ENCODE assay signal across 26 cellular contexts in the genomic region with DNA sequence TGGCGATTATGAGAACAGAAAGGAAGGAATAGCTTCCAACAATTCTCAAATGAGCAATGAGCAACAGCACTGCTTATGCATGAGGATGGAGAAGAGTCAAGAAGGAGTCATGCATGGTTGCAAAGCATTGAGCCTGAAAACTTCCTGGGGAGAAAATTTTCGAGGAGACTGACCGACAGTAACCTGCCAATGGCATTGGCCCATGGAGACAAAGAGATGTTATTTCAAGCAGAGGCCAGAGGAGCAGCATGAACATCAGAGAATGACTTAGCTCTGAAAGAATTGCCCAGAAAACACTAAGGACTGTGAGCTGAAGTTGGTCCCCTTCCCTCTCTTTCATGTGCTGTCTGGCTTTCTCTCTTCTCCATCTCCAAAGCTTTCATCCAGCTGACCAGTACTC.
DNase-seq lines count a peak whose midpoint lies in the region; ATAC-seq and TF ChIP-seq lines count a peak whose summit lies in the region.
"Had no signal": no experiment of that assay in that cellular context is flagged by ENCODE, and none has a peak within 500 bp of the region (broad histone marks: within the 10 kb centered on the region; RNA-seq: fewer than 3 reads in every experiment).

No MANE protein-coding gene starts in this region.

- H3K27me3 Mint-ChIP-seq in type B pancreatic cell = no peaks in the 10 kb centered on the region
- no peaks in the 10 kb centered on the region for H3K27me3 Mint-ChIP-seq in endothelial cell (ENCODE audit: unreplicated experiment)
- H3K27me3 Mint-ChIP-seq: activated CD4-positive, alpha-beta T cell treated with anti-CD3 and anti-CD28 coated beads, Interleukin-2, amount 10 ng/mL, durations not matched to agents 24 days and 14 days; activated CD8-positive, alpha-beta memory T cell treated with anti-CD3 and anti-CD28 coated beads, Interleukin-2, amount 10 ng/mL, durations not matched to agents 7 days and 5 days; activated naive CD4-positive, alpha-beta T cell treated with anti-CD3 and anti-CD28 coated beads, Interleukin-2, amount 50 U/mL, for 24 hours had no signal

- H3K4me1 Mint-ChIP-seq in type B pancreatic cell (ENCODE audit: unreplicated experiment) = peaks cover 9% of the 10 kb centered on the region
- H3K4me1 Mint-ChIP-seq in endothelial cell (ENCODE audit: unreplicated experiment) = no peaks in the 10 kb centered on the region
- H3K4me1 Mint-ChIP-seq: activated CD4-positive, alpha-beta T cell treated with anti-CD3 and anti-CD28 coated beads, Interleukin-2, amount 10 ng/mL, durations not matched to agents 24 days and 14 days; activated CD8-positive, alpha-beta memory T cell treated with anti-CD3 and anti-CD28 coated beads, Interleukin-2, amount 10 ng/mL, durations not matched to agents 7 days and 5 days; activated naive CD4-positive, alpha-beta T cell treated with anti-CD3 and anti-CD28 coated beads, Interleukin-2, amount 50 U/mL, for 24 hours had no signal

- 81 to 87% methylated on average over 3 of the region's 3 CpGs for whole genome bisulfite sequencing in heart right ventricle, 2 donors

- H3K36me3 ChIP-seq in heart right ventricle = no peaks in the 10 kb centered on the region
- no peaks in the 10 kb centered on the region for H3K36me3 ChIP-seq in left ventricle myocardium inferior
- no peaks in the 10 kb centered on the region for H3K36me3 ChIP-seq in parathyroid adenoma (ENCODE audit: control insufficient read depth, insufficient read depth, low read length)
- H3K36me3 ChIP-seq: HAP-1, right atrium auricular region had no signal

- DNase-seq in heart right ventricle (peak in 1 of 2 donors; percentile 11), left ventricle myocardium inferior (no peak), fibroblast of peridontal ligament (ENCODE audit: extremely low read depth) (peak; percentile 71), type B pancreatic cell (ENCODE audit: extremely low spot score, unreplicated experiment) (no peak), endothelial cell (ENCODE audit: low spot score) (no peak)
- DNase-seq in activated effector memory CD4-positive, alpha-beta T cell treated with Interleukin-2 at 50 U/mL for 16 hours = no peak
- DNase-seq: activated CD4-positive, alpha-beta T cell treated with anti-CD3 and anti-CD28 coated beads, Interleukin-2, amount 10 ng/mL, durations not matched to agents 24 days and 14 days; activated CD8-positive, alpha-beta memory T cell treated with anti-CD3 and anti-CD28 coated beads, Interleukin-2, amount 10 ng/mL, durations not matched to agents 7 days and 5 days; DMS53; foreskin keratinocyte; GF-D8; hippocampal formation; MM.1S; NCI-H1417 treated with DMSO at 0.1 percent for 48 hours; NCI-H524 treated with DMSO at 0.1 percent for 48 hours; RPMI8226; T-helper 2 cell had no signal

- H3K4me1 ChIP-seq in heart right ventricle (peaks cover 0 to 8% (median 0%) of the 10 kb centered on the region in 9 donors), left ventricle myocardium inferior (no peaks in the 10 kb centered on the region), parathyroid adenoma (no peaks in the 10 kb centered on the region)
- H3K4me1 ChIP-seq: HAP-1, right atrium auricular region had no signal

- TF ChIP-seq CTCF in heart right ventricle (IDR thresholded peaks at IDR 0.05) = no peak
- no peak for TF ChIP-seq CTCF in left ventricle myocardium inferior (IDR thresholded peaks at IDR 0.05; ENCODE audit: borderline replicate concordance)
- no peak for TF ChIP-seq CTCF in parathyroid adenoma (IDR thresholded peaks at IDR 0.05)
- TF ChIP-seq CTCF in type B pancreatic cell (conservative IDR thresholded peaks at IDR 0.05) = no peak
- TF ChIP-seq CTCF in endothelial cell (IDR thresholded peaks at IDR 0.05; ENCODE audit: unreplicated experiment) = no peak

- no peak overlapping the region for H3K9ac ChIP-seq in parathyroid adenoma

- no peak overlapping the region for H3K4me3 Mint-ChIP-seq in type B pancreatic cell
- H3K4me3 Mint-ChIP-seq in endothelial cell (ENCODE audit: unreplicated experiment) = no peak overlapping the region
- H3K4me3 Mint-ChIP-seq: activated CD4-positive, alpha-beta T cell treated with anti-CD3 and anti-CD28 coated beads, Interleukin-2, amount 10 ng/mL, durations not matched to agents 24 days and 14 days; activated CD8-positive, alpha-beta memory T cell treated with anti-CD3 and anti-CD28 coated beads, Interleukin-2, amount 10 ng/mL, durations not matched to agents 7 days and 5 days; activated naive CD4-positive, alpha-beta T cell treated with anti-CD3 and anti-CD28 coated beads, Interleukin-2, amount 50 U/mL, for 24 hours had no signal

- peak overlapping the region in 3 of 10 donors; percentile 24 to 78 (median 29) for H3K27ac ChIP-seq in heart right ventricle
- no peak overlapping the region for H3K27ac ChIP-seq in left ventricle myocardium inferior (replicated peaks)
- no peak overlapping the region for H3K27ac ChIP-seq in parathyroid adenoma
- H3K27ac ChIP-seq: 22Rv1, coronary artery, foreskin keratinocyte, right atrium auricular region, SK-N-MC had no signal

- no peaks in the 10 kb centered on the region for H3K9me3 Mint-ChIP-seq in type B pancreatic cell
- H3K9me3 Mint-ChIP-seq in endothelial cell (ENCODE audit: unreplicated experiment) = no peaks in the 10 kb centered on the region
- H3K9me3 Mint-ChIP-seq: activated CD4-positive, alpha-beta T cell treated with anti-CD3 and anti-CD28 coated beads, Interleukin-2, amount 10 ng/mL, durations not matched to agents 24 days and 14 days; activated naive CD4-positive, alpha-beta T cell treated with anti-CD3 and anti-CD28 coated beads, Interleukin-2, amount 50 U/mL, for 24 hours had no signal

- peak overlapping the region; percentile 27 for H3K4me2 ChIP-seq in parathyroid adenoma (ENCODE audit: low read length)

- H3K27ac Mint-ChIP-seq in type B pancreatic cell (no peak overlapping the region), endothelial cell (ENCODE audit: unreplicated experiment) (no peak overlapping the region)
- H3K27ac Mint-ChIP-seq: activated CD4-positive, alpha-beta T cell treated with anti-CD3 and anti-CD28 coated beads, Interleukin-2, amount 10 ng/mL, durations not matched to agents 24 days and 14 days; activated CD8-positive, alpha-beta memory T cell treated with anti-CD3 and anti-CD28 coated beads, Interleukin-2, amount 10 ng/mL, durations not matched to agents 7 days and 5 days; activated naive CD4-positive, alpha-beta T cell treated with anti-CD3 and anti-CD28 coated beads, Interleukin-2, amount 50 U/mL, for 24 hours had no signal

- no peaks in the 10 kb centered on the region for H3K36me3 Mint-ChIP-seq in type B pancreatic cell
- H3K36me3 Mint-ChIP-seq in endothelial cell (ENCODE audit: low read depth, unreplicated experiment) = no peaks in the 10 kb centered on the region
- H3K36me3 Mint-ChIP-seq: activated CD8-positive, alpha-beta memory T cell treated with anti-CD3 and anti-CD28 coated beads, Interleukin-2, amount 10 ng/mL, durations not matched to agents 7 days and 5 days; activated naive CD4-positive, alpha-beta T cell treated with anti-CD3 and anti-CD28 coated beads, Interleukin-2, amount 50 U/mL, for 24 hours had no signal

- ATAC-seq in heart right ventricle (peak in 6 of 8 donors; percentile 20 to 64 (median 60)), HG03039 (IDR thresholded peaks at IDR 0.05; ENCODE audit: unreplicated experiment) (no peak)
- ATAC-seq: activated CD8-positive, alpha-beta memory T cell treated with anti-CD3 and anti-CD28 coated beads, Interleukin-2, amount 10 ng/mL, durations not matched to agents 7 days and 5 days; foreskin keratinocyte had no signal

- no peaks in the 10 kb centered on the region for H3K79me2 ChIP-seq in parathyroid adenoma

- intact Hi-C loops in heart right ventricle (cut with DNase I) = no loop called here
- intact Hi-C loops in left ventricle myocardium inferior (cut with micrococcal nuclease) = no loop called here

- H2AFZ ChIP-seq in parathyroid adenoma = peak overlapping the region; percentile 19

- no peaks in the 10 kb centered on the region for H3K27me3 ChIP-seq in heart right ventricle
- H3K27me3 ChIP-seq in left ventricle myocardium inferior (ENCODE audit: low read depth) = no peaks in the 10 kb centered on the region
- H3K27me3 ChIP-seq in parathyroid adenoma (ENCODE audit: control insufficient read depth, insufficient read depth, low read length) = no peaks in the 10 kb centered on the region
- H3K27me3 ChIP-seq: foreskin keratinocyte, right atrium auricular region had no signal

- H3K9me3 ChIP-seq in heart right ventricle = peaks cover 0 to 10% (median 0%) of the 10 kb centered on the region in 11 donors
- H3K9me3 ChIP-seq in left ventricle myocardium inferior (replicated peaks) = peaks cover 16% of the 10 kb centered on the region
- no peaks in the 10 kb centered on the region for H3K9me3 ChIP-seq in parathyroid adenoma (ENCODE audit: control insufficient read depth, low read length)
- H3K9me3 ChIP-seq: HAP-1, right atrium auricular region had no signal

- H3K4me3 ChIP-seq in heart right ventricle = no peak overlapping the region
- no peak overlapping the region for H3K4me3 ChIP-seq in left ventricle myocardium inferior
- H3K4me3 ChIP-seq in parathyroid adenoma (ENCODE audit: low read depth, low read length) = no peak overlapping the region
- H3K4me3 ChIP-seq: coronary artery, HAP-1, lung, right atrium auricular region, SK-N-MC had no signal
